In the genomic region with DNA sequence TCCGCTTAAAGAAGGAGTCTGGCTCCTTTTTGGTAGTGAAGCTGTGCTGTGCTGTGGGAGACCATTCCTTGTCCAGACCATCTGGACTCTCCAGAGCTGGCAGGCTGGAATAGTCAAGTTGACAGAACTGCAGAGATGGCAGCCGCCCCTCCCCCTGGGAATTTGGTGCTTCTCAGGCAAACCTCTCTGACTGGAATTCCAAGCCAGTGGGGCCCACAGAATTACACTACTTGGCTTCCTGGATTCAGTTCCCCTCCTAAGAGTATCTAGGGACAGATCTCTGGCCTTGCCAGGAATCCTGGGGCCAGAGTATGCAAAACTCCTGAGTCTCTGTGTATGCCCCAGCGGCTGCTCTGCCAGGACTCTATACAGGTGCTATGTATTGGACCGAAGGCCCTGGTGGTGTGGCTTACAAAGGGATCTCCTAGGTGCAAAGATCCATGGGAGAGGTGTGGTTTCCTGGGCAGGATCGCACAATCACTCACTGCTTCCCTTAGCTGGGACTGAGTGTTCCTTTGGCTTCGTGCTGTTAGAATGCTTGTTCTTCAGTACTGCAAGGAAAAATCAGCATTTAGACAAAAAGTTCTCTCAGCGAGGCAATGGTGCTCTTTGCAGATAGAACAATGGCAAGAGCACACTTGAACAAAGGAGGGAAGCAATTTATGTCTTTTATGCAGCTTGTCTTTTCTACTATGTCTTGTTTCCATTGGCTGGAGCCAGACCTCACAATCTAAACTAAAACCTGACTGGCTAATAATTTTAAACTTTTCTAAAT, we compare ENCODE assay signal across 1 cellular context.
TF ChIP-seq lines count a peak whose summit lies in the region.

No MANE protein-coding gene starts in this region.

TF ChIP-seq in GM12878, 131 proteins besides CTCF, POLR2A, EP300 and RAD21 (continued from another document):
- TF ChIP-seq HDAC6 (IDR thresholded peaks at IDR 0.05; ENCODE audit: unreplicated experiment) (no peak), WRNIP1 (IDR thresholded peaks at IDR 0.05; ENCODE audit: borderline replicate concordance, low read depth, low read length) (no peak), SUPT20H (IDR thresholded peaks at IDR 0.05; ENCODE audit: borderline replicate concordance, control insufficient read depth, low read depth, low read length) (no peak), POLR2AphosphoS2 (IDR thresholded peaks at IDR 0.05; ENCODE audit: low read depth, low read length) (no peak), BHLHE40 (IDR thresholded peaks at IDR 0.05; ENCODE audit: borderline replicate concordance in 1 of 2, low read depth in 2 of 2, low read length in 1 of 2) (no peak), FOXK2 (IDR thresholded peaks at IDR 0.05) (no peak), NFXL1 (IDR thresholded peaks at IDR 0.05; ENCODE audit: borderline replicate concordance) (no peak), MTA3 (IDR thresholded peaks at IDR 0.05; ENCODE audit: borderline replicate concordance, low read length) (no peak), CBX5 (IDR thresholded peaks at IDR 0.05; ENCODE audit: low read depth) (no peak)
